In genomic region chr11:119106564-119107537, GRCh38 we compare ENCODE assay signal across 1 cellular context.
A peak's percentile ranks its signal among the peaks of the same experiment; 100 is the strongest.
TF ChIP-seq lines count a peak whose summit lies in the region.

Gene C2CD2L (plus strand): TSS chr11:119107344. CDS start chr11:119107742, 398 bp downstream.

TF ChIP-seq in HepG2, 621 proteins besides CTCF, POLR2A, EP300 and RAD21 (continued from another document and continues in another):
- no peak for TF ChIP-seq TRAFD1 (CRISPR knock-in tag; IDR thresholded peaks at IDR 0.05; ENCODE audit: borderline replicate concordance)
- no peak for TF ChIP-seq ZNF83 (CRISPR knock-in tag; IDR thresholded peaks at IDR 0.05; ENCODE audit: borderline replicate concordance)
- no peak for TF ChIP-seq HNRNPK (IDR thresholded peaks at IDR 0.05; ENCODE audit: low read depth, low read length, poor library complexity, severe bottlenecking)
- no peak for TF ChIP-seq ZC3H4 (CRISPR knock-in tag; IDR thresholded peaks at IDR 0.05; ENCODE audit: borderline replicate concordance)
- TF ChIP-seq ZNF18 (CRISPR knock-in tag; IDR thresholded peaks at IDR 0.05; ENCODE audit: insufficient replicate concordance): no peak
- no peak for TF ChIP-seq ADNP (CRISPR knock-in tag; IDR thresholded peaks at IDR 0.05)
- TF ChIP-seq ZFP62 (CRISPR knock-in tag; IDR thresholded peaks at IDR 0.05): no peak
- no peak for TF ChIP-seq ZNF615 (CRISPR knock-in tag; IDR thresholded peaks at IDR 0.05; ENCODE audit: borderline replicate concordance)
- TF ChIP-seq CREBL2 (CRISPR knock-in tag; IDR thresholded peaks at IDR 0.05; ENCODE audit: borderline replicate concordance): no peak
- no peak for TF ChIP-seq ATF1 (CRISPR knock-in tag; IDR thresholded peaks at IDR 0.05)
- TF ChIP-seq GATAD1 (CRISPR knock-in tag; IDR thresholded peaks at IDR 0.05): no peak; the same call in 1 of the 2 replicates
- TF ChIP-seq ZNF775 (CRISPR knock-in tag; IDR thresholded peaks at IDR 0.05; ENCODE audit: borderline replicate concordance): no peak
- TF ChIP-seq SMYD3 (CRISPR knock-in tag; IDR thresholded peaks at IDR 0.05): no peak
- TF ChIP-seq ZNF644 (CRISPR knock-in tag; IDR thresholded peaks at IDR 0.05; ENCODE audit: low read depth): no peak
- peak; percentile 32; the same call in 1 of the 2 replicates for TF ChIP-seq GABPA (IDR thresholded peaks at IDR 0.05; ENCODE audit: low read depth, low read length)
- TF ChIP-seq GABPA (CRISPR knock-in tag; IDR thresholded peaks at IDR 0.05; ENCODE audit: low read depth): peak; percentile 52; the same call in 1 of the 2 replicates
- TF ChIP-seq KDM3A (CRISPR knock-in tag; IDR thresholded peaks at IDR 0.05; ENCODE audit: low read depth): no peak
- TF ChIP-seq ZNF263 (CRISPR knock-in tag; IDR thresholded peaks at IDR 0.05): peak; percentile 96
- TF ChIP-seq CEBPZ (IDR thresholded peaks at IDR 0.05; ENCODE audit: low read length): no peak
- no peak for TF ChIP-seq SATB2 (CRISPR knock-in tag; IDR thresholded peaks at IDR 0.05)
- no peak for TF ChIP-seq ZNF547 (CRISPR knock-in tag; IDR thresholded peaks at IDR 0.05)
- no peak for TF ChIP-seq SYNCRIP (IDR thresholded peaks at IDR 0.05; ENCODE audit: insufficient read depth, low read depth, low read length)
- peak; percentile 43 for TF ChIP-seq ZMAT3 (CRISPR knock-in tag; conservative IDR thresholded peaks at IDR 0.05)
- no peak for TF ChIP-seq CSRNP2 (CRISPR knock-in tag; conservative IDR thresholded peaks at IDR 0.05; ENCODE audit: low read depth)
- TF ChIP-seq ZNF557 (CRISPR knock-in tag; IDR thresholded peaks at IDR 0.05): no peak
- TF ChIP-seq THAP11 (CRISPR knock-in tag; IDR thresholded peaks at IDR 0.05): peak; percentile 44; the same call in 1 of the 2 replicates
- TF ChIP-seq ZC3H13 (CRISPR knock-in tag; IDR thresholded peaks at IDR 0.05): peak; percentile 42; the same call in 1 of the 2 replicates
- TF ChIP-seq CENPBD1 (CRISPR knock-in tag; IDR thresholded peaks at IDR 0.05; ENCODE audit: borderline replicate concordance, low read depth): no peak
- peak; percentile 33; the same call in 1 of the 2 replicates for TF ChIP-seq TARDBP (CRISPR knock-in tag; IDR thresholded peaks at IDR 0.05)
- TF ChIP-seq TEF (CRISPR knock-in tag; IDR thresholded peaks at IDR 0.05): no peak
- 0 out of 2 replicates have a peak, but pooled peaks have one; percentile 42 for TF ChIP-seq FOXP4 (CRISPR knock-in tag; IDR thresholded peaks at IDR 0.05)
- no peak for TF ChIP-seq AGO1 (IDR thresholded peaks at IDR 0.05; ENCODE audit: low read depth, low read length, poor library complexity, severe bottlenecking)
- TF ChIP-seq ZNF614 (CRISPR knock-in tag; IDR thresholded peaks at IDR 0.05; ENCODE audit: borderline replicate concordance): no peak
- TF ChIP-seq TP53 (CRISPR knock-in tag; conservative IDR thresholded peaks at IDR 0.05): no peak
- TF ChIP-seq NR2C2 (CRISPR knock-in tag; IDR thresholded peaks at IDR 0.05; ENCODE audit: borderline replicate concordance): peak; percentile 53; the same call in 1 of the 2 replicates
- TF ChIP-seq ZNF101 (CRISPR knock-in tag; IDR thresholded peaks at IDR 0.05; ENCODE audit: borderline replicate concordance, low read depth): no peak
- TF ChIP-seq ZNF646 (CRISPR knock-in tag; IDR thresholded peaks at IDR 0.05): no peak
- no peak for TF ChIP-seq ZSCAN30 (CRISPR knock-in tag; IDR thresholded peaks at IDR 0.05)
- no peak for TF ChIP-seq ZNF282 (IDR thresholded peaks at IDR 0.05; ENCODE audit: partially characterized antibody)
- TF ChIP-seq GPN1 (CRISPR knock-in tag; IDR thresholded peaks at IDR 0.05; ENCODE audit: borderline replicate concordance): 0 out of 2 replicates have a peak, but pooled peaks have one; percentile 5
- TF ChIP-seq TAF15 (IDR thresholded peaks at IDR 0.05; ENCODE audit: low read depth, low read length, poor library complexity, severe bottlenecking): no peak
- TF ChIP-seq SPEN (CRISPR knock-in tag; IDR thresholded peaks at IDR 0.05; ENCODE audit: low read depth): peak; percentile 20
- no peak for TF ChIP-seq ZNF577 (CRISPR knock-in tag; IDR thresholded peaks at IDR 0.05; ENCODE audit: borderline replicate concordance, low read depth)
- peak in 1 of 2 experiments; percentile 56; a peak in 1 of 4 replicates for TF ChIP-seq KLF16 (CRISPR knock-in tag; IDR thresholded peaks at IDR 0.05)
- TF ChIP-seq MIXL1 (CRISPR knock-in tag; IDR thresholded peaks at IDR 0.05): no peak
- TF ChIP-seq REL (CRISPR knock-in tag; conservative IDR thresholded peaks at IDR 0.05): no peak
- TF ChIP-seq HDAC1 (CRISPR knock-in tag; IDR thresholded peaks at IDR 0.05): peak; percentile 85
- 0 out of 2 replicates have a peak, but pooled peaks have one; percentile 29 for TF ChIP-seq NKX3-1 (CRISPR knock-in tag; IDR thresholded peaks at IDR 0.05)
- no peak for TF ChIP-seq ZBTB21 (CRISPR knock-in tag; IDR thresholded peaks at IDR 0.05)
- no peak for TF ChIP-seq MTA1 (CRISPR knock-in tag; IDR thresholded peaks at IDR 0.05; ENCODE audit: borderline replicate concordance)
- no peak for TF ChIP-seq KMT2B (CRISPR knock-in tag; IDR thresholded peaks at IDR 0.05)
